Comparison of ENCODE assay signal across 18 cellular contexts in genomic region chr1:175095978-175096611, GRCh38. TPM values are rescaled to one million over a fixed set of nuclear protein-coding genes. Genes with fewer than 3 reads are reported as not detected.
A peak's percentile ranks its signal among the peaks of the same experiment; 100 is the strongest.
DNase-seq lines count a peak whose midpoint lies in the region; ATAC-seq, FAIRE-seq and TF ChIP-seq lines count a peak whose summit lies in the region.
"Had no signal": no experiment of that assay in that cellular context is flagged by ENCODE, and none has a peak within 500 bp of the region (broad histone marks: within the 10 kb centered on the region; RNA-seq: fewer than 3 reads in every experiment).

No MANE protein-coding gene starts in this region.

- no peaks in the 10 kb centered on the region for H3K4me1 ChIP-seq in right atrium auricular region
- H3K4me1 ChIP-seq in right lobe of liver, result no peaks in the 10 kb centered on the region
- H3K4me1 ChIP-seq in SJCRH30, result no peaks in the 10 kb centered on the region; the same call in 1 of the 2 replicates
- no peaks in the 10 kb centered on the region for H3K4me1 ChIP-seq in kidney (ENCODE audit: control insufficient read depth in 1 of 2, insufficient read depth in 1 of 2, low read depth in 1 of 2, low read length in 2 of 2)

- no peak overlapping the region for H3K9ac ChIP-seq in kidney (ENCODE audit: low read length in 2 of 2)
- H3K9ac ChIP-seq: BLaER1 treated with 17β-estradiol and CSF1 and Interleukin-3, amounts not matched to agents 10 nM and 100 nM had no signal

- no peak for TF ChIP-seq CTCF in right atrium auricular region (IDR thresholded peaks at IDR 0.05)
- TF ChIP-seq CTCF in right lobe of liver (IDR thresholded peaks at IDR 0.05), result no peak
- TF ChIP-seq CTCF in kidney (IDR thresholded peaks at IDR 0.05; ENCODE audit: borderline replicate concordance, extremely low read depth, insufficient read depth), result no peak

- no peaks in the 10 kb centered on the region for H3K4me1 Mint-ChIP-seq in stimulated activated memory B cell treated with anti-CD40 and anti-IgM and Interleukin-4, amounts not matched to agents 10 μg/mL and 1 μg/mL and 100 μg/mL, for 72 hours

- no peak for FAIRE-seq in kidney (lab: Jason Lieb, UNC)

- H3K4me3 Mint-ChIP-seq in stimulated activated memory B cell treated with anti-CD40 and anti-IgM and Interleukin-4, amounts not matched to agents 10 μg/mL and 1 μg/mL and 100 μg/mL, for 72 hours, result no peak overlapping the region

- H3K36me3 Mint-ChIP-seq in stimulated activated memory B cell treated with anti-CD40 and anti-IgM and Interleukin-4, amounts not matched to agents 10 μg/mL and 1 μg/mL and 100 μg/mL, for 72 hours, result no peaks in the 10 kb centered on the region

- H3K4me3 ChIP-seq in right atrium auricular region (no peak overlapping the region), right lobe of liver (no peak overlapping the region), SJCRH30 (no peak overlapping the region), kidney (ENCODE audit: low read length in 2 of 2) (no peak overlapping the region)
- H3K4me3 ChIP-seq: BLaER1 treated with 17β-estradiol and CSF1 and Interleukin-3, amounts not matched to agents 10 nM and 100 nM had no signal

- intact Hi-C loops in left cardiac atrium (cut with DNase I), result no loop called here
- intact Hi-C loops in right lobe of liver (cut with DNase I), result no loop called here
- intact Hi-C loops in kidney (cut with DNase I), result no loop called here
- intact Hi-C loops in left colon (cut with DNase I, micrococcal nuclease), result no loop called here

- peaks cover 20% of the 10 kb centered on the region for H3K27me3 Mint-ChIP-seq in stimulated activated memory B cell treated with anti-CD40 and anti-IgM and Interleukin-4, amounts not matched to agents 10 μg/mL and 1 μg/mL and 100 μg/mL, for 72 hours

- H3K27me3 ChIP-seq in right atrium auricular region (no peaks in the 10 kb centered on the region), right lobe of liver (no peaks in the 10 kb centered on the region), SJCRH30 (no peaks in the 10 kb centered on the region)
- H3K27me3 ChIP-seq: BLaER1 treated with 17β-estradiol and CSF1 and Interleukin-3, amounts not matched to agents 10 nM and 100 nM had no signal

- no peak for TF ChIP-seq POLR2A in right lobe of liver (IDR thresholded peaks at IDR 0.05)

- H3K9me3 ChIP-seq in right atrium auricular region (no peaks in the 10 kb centered on the region), right lobe of liver (no peaks in the 10 kb centered on the region), SJCRH30 (replicated peaks) (no peaks in the 10 kb centered on the region), kidney (ENCODE audit: control insufficient read depth in 1 of 2, low read length in 2 of 2) (no peaks in the 10 kb centered on the region)
- H3K9me3 ChIP-seq: BLaER1 treated with 17β-estradiol and CSF1 and Interleukin-3, amounts not matched to agents 10 nM and 100 nM had no signal

- WGBS in right lobe of liver (ENCODE audit: insufficient coverage, low coverage, low lambda C conversion rate, missing lambda C conversion rate), result 83% methylated on average over 2 of the region's 3 CpGs

- ATAC-seq in left cardiac atrium, result no peak
- ATAC-seq in right lobe of liver, result peak; percentile 28 to 99 (median 66)
- ATAC-seq in stimulated activated memory B cell treated with anti-CD40 and anti-IgM and Interleukin-4, amounts not matched to agents 10 μg/mL and 1 μg/mL and 100 μg/mL, for 72 hours, result no peak
- ATAC-seq in left colon, result no peak

- DNase-seq in right atrium auricular region (ENCODE audit: low spot score) (peak; percentile 5), left cardiac atrium (no peak), SW480 (ENCODE audit: low spot score) (peak; percentile 81), right lobe of liver (peak in 1 of 3 donors; percentile 48), SJCRH30 (no peak), kidney (no peak), left colon (no peak)
- DNase-seq: DMS153, Kasumi-1, NCI-H1436, NCI-H2081, NCI-H226, NCI-H526 treated with DMSO at 0.1 percent for 48 hours had no signal

- H3K9me3 Mint-ChIP-seq in stimulated activated memory B cell treated with anti-CD40 and anti-IgM and Interleukin-4, amounts not matched to agents 10 μg/mL and 1 μg/mL and 100 μg/mL, for 72 hours, result no peaks in the 10 kb centered on the region

- H3K27ac Mint-ChIP-seq in stimulated activated memory B cell treated with anti-CD40 and anti-IgM and Interleukin-4, amounts not matched to agents 10 μg/mL and 1 μg/mL and 100 μg/mL, for 72 hours, result no peak overlapping the region

- H3K27ac ChIP-seq in right atrium auricular region (no peak overlapping the region), right lobe of liver (no peak overlapping the region), SJCRH30 (no peak overlapping the region), kidney (ENCODE audit: low read depth in 2 of 2, low read length in 2 of 2) (no peak overlapping the region)
- H3K27ac ChIP-seq: 22Rv1; BLaER1 treated with 17β-estradiol and CSF1 and Interleukin-3, amounts not matched to agents 10 nM and 100 nM; HL-60 had no signal

- no peaks in the 10 kb centered on the region for H3K36me3 ChIP-seq in right atrium auricular region
- no peaks in the 10 kb centered on the region for H3K36me3 ChIP-seq in right lobe of liver
- no peaks in the 10 kb centered on the region for H3K36me3 ChIP-seq in SJCRH30
- H3K36me3 ChIP-seq in kidney (ENCODE audit: control insufficient read depth in 1 of 2, insufficient read depth in 2 of 2, low read length in 2 of 2), result no peaks in the 10 kb centered on the region
- H3K36me3 ChIP-seq: BLaER1 treated with 17β-estradiol and CSF1 and Interleukin-3, amounts not matched to agents 10 nM and 100 nM had no signal

RNA-seq across cellular contexts. Expression of gene TNN, which starts 28.5 kb away (rescaled TPM):
- total RNA-seq in right atrium auricular region, result under 1 TPM; 0.63 to 0.79 TPM
- under 1 TPM; 0.18 to 0.76 TPM for total RNA-seq in left cardiac atrium
- total RNA-seq in right lobe of liver, result under 1 TPM; 0.18 to 0.67 (median 0.41) TPM
- total RNA-seq in SJCRH30 (2014; rRNA removed; shearing (Covaris generic)), result 0.08 TPM in 1 of 2 replicates, not detected in the other
- total RNA-seq in kidney, result not detected
- 0.26 TPM for polyA plus RNA-seq in kidney (ENCODE audit: insufficient read depth, low read depth, low replicate concordance)
- total RNA-seq in left colon, result under 1 TPM in 1 of 2 donors, not detected in 1; 0.06 TPM
- total RNA-seq: OCI-LY7 had no signal

Comparison
In these comparisons a context has a peak if more than half of its experiments do, and no peak if none do; other contexts are left out.
1. DNase-seq: peak in right atrium auricular region (single experiment) and SW480 (single experiment); none in left cardiac atrium (single experiment), SJCRH30 (0 of 2), kidney (single experiment) and left colon (0 of 2).
2. ATAC-seq: peak in right lobe of liver (4 of 4); none in left cardiac atrium (0 of 2), stimulated activated memory B cell treated with anti-CD40 and anti-IgM and Interleukin-4, amounts not matched to agents 10 μg/mL and 1 μg/mL and 100 μg/mL, for 72 hours (single experiment) and left colon (single experiment).